ENCODE assay signal across 2 cellular contexts in the genomic region with DNA sequence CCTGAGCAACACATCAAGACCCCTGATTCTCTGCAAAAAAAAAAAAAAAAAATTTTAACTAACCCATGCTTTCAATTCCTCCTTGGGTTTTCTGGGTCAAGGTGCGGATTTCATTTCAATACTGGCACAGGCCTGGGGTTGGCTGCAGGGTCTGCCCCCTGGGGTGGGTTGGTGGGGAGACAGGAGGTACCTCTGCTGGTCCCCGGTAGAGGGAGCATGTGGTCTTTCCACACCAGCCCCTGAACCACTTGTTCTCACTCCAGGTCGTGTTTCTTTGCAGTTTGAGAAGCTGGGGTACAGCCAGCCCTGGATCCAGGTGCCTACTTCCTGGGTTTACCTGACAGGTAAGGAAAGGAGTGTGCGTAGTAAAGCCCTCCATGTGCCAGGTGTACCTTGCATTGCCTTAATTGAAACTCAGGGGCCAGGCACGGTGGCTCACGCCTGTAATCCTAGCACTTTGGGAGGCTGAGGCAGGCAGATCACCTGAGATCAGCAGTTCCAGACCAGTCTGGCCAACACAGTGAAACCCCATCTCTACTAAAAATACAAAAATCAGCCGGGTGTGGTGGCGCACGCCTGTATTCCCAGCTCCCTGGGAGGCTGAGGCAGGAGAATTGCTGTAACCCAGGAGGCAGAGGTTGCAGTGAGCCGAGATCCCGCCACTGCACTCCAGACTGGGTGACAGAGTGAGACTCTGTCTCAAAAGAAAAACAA.
TF ChIP-seq lines count a peak whose summit lies in the region.

No MANE protein-coding gene starts in this region.

TF ChIP-seq in SK-N-SH, 30 proteins besides CTCF, POLR2A, EP300 and RAD21 (continued from another document):
- TF ChIP-seq NFIC (IDR thresholded peaks at IDR 0.05; ENCODE audit: borderline replicate concordance) (no peak), TEAD4 (IDR thresholded peaks at IDR 0.05; ENCODE audit: borderline replicate concordance, insufficient read depth) (no peak), RFX5 (IDR thresholded peaks at IDR 0.05; ENCODE audit: low read length) (no peak), POLR2AphosphoS5 (IDR thresholded peaks at IDR 0.05; ENCODE audit: low read depth, low read length) (no peak), JUND (IDR thresholded peaks at IDR 0.05) (no peak), FOSL2 (IDR thresholded peaks at IDR 0.05; ENCODE audit: borderline replicate concordance, low read depth) (no peak)

TF ChIP-seq in SK-N-SH treated with all-trans-retinoic acid at 6 μM for 48 hours, 23 proteins besides CTCF, POLR2A, EP300 and RAD21 (continued from another document):
- TF ChIP-seq, protein P1, sequence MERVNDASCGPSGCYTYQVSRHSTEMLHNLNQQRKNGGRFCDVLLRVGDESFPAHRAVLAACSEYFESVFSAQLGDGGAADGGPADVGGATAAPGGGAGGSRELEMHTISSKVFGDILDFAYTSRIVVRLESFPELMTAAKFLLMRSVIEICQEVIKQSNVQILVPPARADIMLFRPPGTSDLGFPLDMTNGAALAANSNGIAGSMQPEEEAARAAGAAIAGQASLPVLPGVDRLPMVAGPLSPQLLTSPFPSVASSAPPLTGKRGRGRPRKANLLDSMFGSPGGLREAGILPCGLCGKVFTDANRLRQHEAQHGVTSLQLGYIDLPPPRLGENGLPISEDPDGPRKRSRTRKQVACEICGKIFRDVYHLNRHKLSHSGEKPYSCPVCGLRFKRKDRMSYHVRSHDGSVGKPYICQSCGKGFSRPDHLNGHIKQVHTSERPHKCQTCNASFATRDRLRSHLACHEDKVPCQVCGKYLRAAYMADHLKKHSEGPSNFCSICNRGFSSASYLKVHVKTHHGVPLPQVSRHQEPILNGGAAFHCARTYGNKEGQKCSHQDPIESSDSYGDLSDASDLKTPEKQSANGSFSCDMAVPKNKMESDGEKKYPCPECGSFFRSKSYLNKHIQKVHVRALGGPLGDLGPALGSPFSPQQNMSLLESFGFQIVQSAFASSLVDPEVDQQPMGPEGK (CRISPR knock-in tag; IDR thresholded peaks at IDR 0.05; ENCODE audit: borderline replicate concordance), result no peak
- TF ChIP-seq ARNTL (CRISPR knock-in tag; IDR thresholded peaks at IDR 0.05; ENCODE audit: borderline replicate concordance, low read depth), result no peak
- no peak for TF ChIP-seq ZNF70 (CRISPR knock-in tag; IDR thresholded peaks at IDR 0.05)
- TF ChIP-seq ESRRG (CRISPR knock-in tag; IDR thresholded peaks at IDR 0.05), result no peak
- TF ChIP-seq ZFP3 (CRISPR knock-in tag; IDR thresholded peaks at IDR 0.05), result no peak
- TF ChIP-seq SNAI2 (CRISPR knock-in tag; IDR thresholded peaks at IDR 0.05), result no peak
- TF ChIP-seq, protein P2, sequence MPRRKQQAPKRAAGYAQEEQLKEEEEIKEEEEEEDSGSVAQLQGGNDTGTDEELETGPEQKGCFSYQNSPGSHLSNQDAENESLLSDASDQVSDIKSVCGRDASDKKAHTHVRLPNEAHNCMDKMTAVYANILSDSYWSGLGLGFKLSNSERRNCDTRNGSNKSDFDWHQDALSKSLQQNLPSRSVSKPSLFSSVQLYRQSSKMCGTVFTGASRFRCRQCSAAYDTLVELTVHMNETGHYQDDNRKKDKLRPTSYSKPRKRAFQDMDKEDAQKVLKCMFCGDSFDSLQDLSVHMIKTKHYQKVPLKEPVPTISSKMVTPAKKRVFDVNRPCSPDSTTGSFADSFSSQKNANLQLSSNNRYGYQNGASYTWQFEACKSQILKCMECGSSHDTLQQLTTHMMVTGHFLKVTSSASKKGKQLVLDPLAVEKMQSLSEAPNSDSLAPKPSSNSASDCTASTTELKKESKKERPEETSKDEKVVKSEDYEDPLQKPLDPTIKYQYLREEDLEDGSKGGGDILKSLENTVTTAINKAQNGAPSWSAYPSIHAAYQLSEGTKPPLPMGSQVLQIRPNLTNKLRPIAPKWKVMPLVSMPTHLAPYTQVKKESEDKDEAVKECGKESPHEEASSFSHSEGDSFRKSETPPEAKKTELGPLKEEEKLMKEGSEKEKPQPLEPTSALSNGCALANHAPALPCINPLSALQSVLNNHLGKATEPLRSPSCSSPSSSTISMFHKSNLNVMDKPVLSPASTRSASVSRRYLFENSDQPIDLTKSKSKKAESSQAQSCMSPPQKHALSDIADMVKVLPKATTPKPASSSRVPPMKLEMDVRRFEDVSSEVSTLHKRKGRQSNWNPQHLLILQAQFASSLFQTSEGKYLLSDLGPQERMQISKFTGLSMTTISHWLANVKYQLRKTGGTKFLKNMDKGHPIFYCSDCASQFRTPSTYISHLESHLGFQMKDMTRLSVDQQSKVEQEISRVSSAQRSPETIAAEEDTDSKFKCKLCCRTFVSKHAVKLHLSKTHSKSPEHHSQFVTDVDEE (CRISPR knock-in tag; IDR thresholded peaks at IDR 0.05), result no peak
- TF ChIP-seq, protein P3, sequence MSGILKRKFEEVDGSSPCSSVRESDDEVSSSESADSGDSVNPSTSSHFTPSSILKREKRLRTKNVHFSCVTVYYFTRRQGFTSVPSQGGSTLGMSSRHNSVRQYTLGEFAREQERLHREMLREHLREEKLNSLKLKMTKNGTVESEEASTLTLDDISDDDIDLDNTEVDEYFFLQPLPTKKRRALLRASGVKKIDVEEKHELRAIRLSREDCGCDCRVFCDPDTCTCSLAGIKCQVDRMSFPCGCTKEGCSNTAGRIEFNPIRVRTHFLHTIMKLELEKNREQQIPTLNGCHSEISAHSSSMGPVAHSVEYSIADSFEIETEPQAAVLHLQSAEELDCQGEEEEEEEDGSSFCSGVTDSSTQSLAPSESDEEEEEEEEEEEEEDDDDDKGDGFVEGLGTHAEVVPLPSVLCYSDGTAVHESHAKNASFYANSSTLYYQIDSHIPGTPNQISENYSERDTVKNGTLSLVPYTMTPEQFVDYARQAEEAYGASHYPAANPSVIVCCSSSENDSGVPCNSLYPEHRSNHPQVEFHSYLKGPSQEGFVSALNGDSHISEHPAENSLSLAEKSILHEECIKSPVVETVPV (CRISPR knock-in tag; IDR thresholded peaks at IDR 0.05), result no peak
